In the genomic region with DNA sequence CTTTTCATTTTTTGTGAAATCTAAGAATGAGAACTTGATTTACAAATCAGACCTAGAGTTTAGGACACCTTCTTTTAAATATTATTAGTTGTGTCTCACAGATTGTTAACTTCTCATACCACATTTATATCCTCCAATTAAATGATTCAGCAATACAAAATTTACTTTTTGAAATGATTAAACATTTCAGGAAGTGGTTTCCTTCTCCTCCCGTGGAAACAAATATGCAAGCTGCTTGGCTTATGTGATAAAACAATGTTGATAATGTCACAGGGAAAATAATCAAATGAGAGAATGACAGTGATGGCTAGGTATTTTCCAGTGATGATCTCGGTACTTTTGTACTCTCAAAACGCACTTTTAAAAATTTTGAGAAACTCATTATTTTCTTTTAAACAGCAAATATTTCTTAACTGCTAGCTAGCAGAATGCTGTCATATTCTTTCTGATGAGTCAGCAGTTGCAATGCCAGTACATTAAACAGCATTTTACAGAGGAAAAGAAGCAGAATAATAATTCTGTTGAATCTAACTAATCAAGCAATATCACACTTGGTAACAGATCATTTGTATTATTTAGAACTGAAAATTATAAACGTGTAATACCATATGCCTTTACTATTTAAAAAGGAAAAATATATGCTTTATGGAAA, we compare ENCODE assay signal across 30 cellular contexts. TPM values are rescaled to one million over a fixed set of nuclear protein-coding genes. Genes with fewer than 3 reads are reported as not detected.
DNase-seq lines count a peak whose midpoint lies in the region; ATAC-seq and TF ChIP-seq lines count a peak whose summit lies in the region.
"Had no signal": no experiment of that assay in that cellular context is flagged by ENCODE, and none has a peak within 500 bp of the region (broad histone marks: within the 10 kb centered on the region; RNA-seq: fewer than 3 reads in every experiment).

No MANE protein-coding gene starts in this region.

- no peak for TF ChIP-seq CTCF in fibroblast of pulmonary artery (IDR thresholded peaks at IDR 0.05; ENCODE audit: low read length, missing control alignments)

- ATAC-seq in GM19328 (IDR thresholded peaks at IDR 0.05; ENCODE audit: unreplicated experiment) = no peak
- ATAC-seq in HG03159 (IDR thresholded peaks at IDR 0.05; ENCODE audit: unreplicated experiment) = no peak
- ATAC-seq: activated CD8-positive, alpha-beta memory T cell treated with anti-CD3 and anti-CD28 coated beads, Interleukin-2, amount 10 ng/mL, durations not matched to agents 7 days and 5 days; activated T-cell treated with anti-CD3 and anti-CD28 coated beads, Interleukin-2, amount 50 U/mL, for 72 hours; effector memory CD8-positive, alpha-beta T cell; gastroesophageal sphincter; left ventricle myocardium superior; sciatic nerve; SK-N-SH treated with all-trans-retinoic acid at 6 μM for 48 hours; stimulated activated naive B cell treated with anti-CD40 and anti-IgM and Interleukin-4, amounts not matched to agents 10 μg/mL and 1 μg/mL and 100 μg/mL, for 72 hours; upper lobe of right lung had no signal

- no peak overlapping the region for H3K4me3 ChIP-seq in fibroblast of pulmonary artery (replicated peaks; ENCODE audit: low read depth, low read length)
- H3K4me3 ChIP-seq: cardiac muscle cell, coronary artery, esophagus muscularis mucosa, gastroesophageal sphincter, upper lobe of right lung had no signal

- DNase-seq in EH (ENCODE audit: low read depth) = peak; percentile 18
- DNase-seq in LHCN-M2 (ENCODE audit: low read depth) = peak; percentile 13
- peak; percentile 29 for DNase-seq in amniotic epithelial cell (ENCODE audit: low read depth)
- DNase-seq in fibroblast of pulmonary artery (ENCODE audit: low read depth) = peak; percentile 17
- DNase-seq in NCI-H2081 treated with DMSO at 0.1 percent for 48 hours (lab: John Stamatoyannopoulos, UW) = no peak
- DNase-seq in NCI-H146 treated with DMSO at 0.1 percent for 48 hours (lab: John Stamatoyannopoulos, UW; ENCODE audit: unreplicated experiment) = no peak
- DNase-seq: activated CD4-positive, alpha-beta T cell treated with anti-CD3 and anti-CD28 coated beads, Interleukin-2, amount 50 U/mL, for 1 hour; activated CD8-positive, alpha-beta memory T cell treated with anti-CD3 and anti-CD28 coated beads, Interleukin-2, amount 10 ng/mL, durations not matched to agents 7 days and 5 days; activated naive CD4-positive, alpha-beta T cell; activated T-cell treated with anti-CD3 and anti-CD28 coated beads, Interleukin-2, amount 50 U/mL, for 72 hours; DMS53; effector memory CD8-positive, alpha-beta T cell; GF-D8; hypothalamus; left ventricle myocardium superior; NCI-H1417; NCI-H2107; posterior cingulate gyrus; stimulated activated CD4-positive, alpha-beta T cell treated with anti-CD3 and anti-CD28 coated beads, Interleukin-4, amount 100 ng/mL, for 4 hours; stimulated activated naive B cell treated with anti-CD40 and anti-IgM and Interleukin-4, amounts not matched to agents 10 μg/mL and 1 μg/mL and 100 μg/mL, for 72 hours; upper lobe of right lung had no signal

RNA-seq across cellular contexts. Expression of a gene that starts 53.5 kb away (rescaled TPM):
- 0.06 and 0.38 TPM in 2 replicates for total RNA-seq in LHCN-M2 (2014; rRNA removed)
- polyA plus RNA-seq in LHCN-M2 (2012) = 0.23 TPM
- total RNA-seq: activated CD8-positive, alpha-beta memory T cell treated with anti-CD3 and anti-CD28 coated beads, Interleukin-2, amount 10 ng/mL, durations not matched to agents 7 days and 5 days; activated T-cell treated with anti-CD3 and anti-CD28 coated beads, Interleukin-2, amount 50 U/mL, for 72 hours; gastroesophageal sphincter; left ventricle myocardium superior; mesenteric fat pad; upper lobe of right lung had no signal

Comparison
In these comparisons a context has a peak if more than half of its experiments do, and no peak if none do; other contexts are left out.
1. DNase-seq: peak in EH (single experiment), LHCN-M2 (single experiment), amniotic epithelial cell (single experiment) and fibroblast of pulmonary artery (single experiment); none in NCI-H2081 treated with DMSO at 0.1 percent for 48 hours (single experiment) and NCI-H146 treated with DMSO at 0.1 percent for 48 hours (single experiment).